Comparison of ENCODE assay signal across 22 cellular contexts in genomic region chr7:92976931-92977330, GRCh38.
DNase-seq lines count a peak whose midpoint lies in the region; ATAC-seq, FAIRE-seq and TF ChIP-seq lines count a peak whose summit lies in the region.
"Had no signal": no experiment of that assay in that cellular context is flagged by ENCODE, and none has a peak within 500 bp of the region (broad histone marks: within the 10 kb centered on the region; RNA-seq: fewer than 3 reads in every experiment).

No MANE protein-coding gene starts in this region.

- H3F3A ChIP-seq in GM23248 (ENCODE audit: insufficient read depth) = peaks cover 6% of the 10 kb centered on the region; the same call in 1 of the 2 replicates

- H3K9ac ChIP-seq in GM23248 = no peak overlapping the region
- no peak overlapping the region for H3K9ac ChIP-seq in adipocyte (ENCODE audit: low read length)
- no peak overlapping the region for H3K9ac ChIP-seq in K562 (ENCODE audit: insufficient read depth in 1 of 2, low read depth in 2 of 2, low read length in 2 of 2)
- H3K9ac ChIP-seq: BLaER1 treated with 17β-estradiol and CSF1 and Interleukin-3, amounts not matched to agents 10 nM and 100 nM had no signal

- H3K27ac ChIP-seq in GM23248 = no peak overlapping the region
- H3K27ac ChIP-seq in K562 (ENCODE audit: extremely low read depth, low read depth, low read length) = no peak overlapping the region
- H3K27ac ChIP-seq in heart right ventricle = no peak overlapping the region
- H3K27ac ChIP-seq: A549; BLaER1 treated with 17β-estradiol and CSF1 and Interleukin-3, amounts not matched to agents 10 nM and 100 nM; C4-2B had no signal

- no peaks in the 10 kb centered on the region for H3K9me2 ChIP-seq in GM23248 (ENCODE audit: insufficient read depth)

- H3K4me1 ChIP-seq in GM23248 (ENCODE audit: insufficient read depth) = peaks cover 20% of the 10 kb centered on the region
- H3K4me1 ChIP-seq in adipocyte (ENCODE audit: control insufficient read depth, insufficient read depth, low read length) = no peaks in the 10 kb centered on the region
- no peaks in the 10 kb centered on the region for H3K4me1 ChIP-seq in K562 (replicated peaks in 1 of 2; ENCODE audit: control insufficient read depth in 2 of 2, insufficient read depth in 2 of 2, low read length in 2 of 2)
- H3K4me1 ChIP-seq in heart right ventricle = no peaks in the 10 kb centered on the region
- H3K4me1 ChIP-seq: A549; BLaER1 treated with 17β-estradiol and CSF1 and Interleukin-3, amounts not matched to agents 10 nM and 100 nM; Caco-2 had no signal

- H3K4me3 ChIP-seq in GM23248 (no peak overlapping the region), adipocyte (ENCODE audit: low read length) (no peak overlapping the region), K562 (no peak overlapping the region), heart right ventricle (no peak overlapping the region)
- H3K4me3 ChIP-seq: A549; BLaER1 treated with 17β-estradiol and CSF1 and Interleukin-3, amounts not matched to agents 10 nM and 100 nM had no signal

- CTCF ChIA-PET in K562 (lab: Yijun Ruan, JAX; ENCODE audit: low intra/inter-chr PET ratio) = no interaction called here

- H3K4me2 ChIP-seq in GM23248 (ENCODE audit: unreplicated experiment) (no peak overlapping the region), K562 (ENCODE audit: insufficient read depth, low read length) (no peak overlapping the region)
- H3K4me2 ChIP-seq: A549; BLaER1 treated with 17β-estradiol and CSF1 and Interleukin-3, amounts not matched to agents 10 nM and 100 nM had no signal

- in situ Hi-C loops in GM23248 (cut with MboI) = no loop called here
- in situ Hi-C loops in K562 (cut with MboI) = no loop called here

- no peaks in the 10 kb centered on the region for H4K20me1 ChIP-seq in GM23248 (ENCODE audit: insufficient read depth)
- H4K20me1 ChIP-seq in K562 (replicated peaks; ENCODE audit: control insufficient read depth, insufficient read depth, low read length) = no peaks in the 10 kb centered on the region
- H4K20me1 ChIP-seq: BLaER1 treated with 17β-estradiol and CSF1 and Interleukin-3, amounts not matched to agents 10 nM and 100 nM had no signal

- FAIRE-seq in K562 (lab: Jason Lieb, UNC) = no peak
- FAIRE-seq: A549, D721Med, G401.6, GM12891, GM19239 had no signal

- 13 to 48% methylated on average over 1 of the region's 1 CpG for WGBS in GM23248 (ENCODE audit: low coverage in 1 of 2, low lambda C conversion rate in 2 of 2, missing lambda C conversion rate in 2 of 2), 2 experiments
- WGBS in K562 (ENCODE audit: insufficient coverage, low coverage, missing lambda C conversion rate) = 0% methylated on average over 1 of the region's 1 CpG
- WGBS in heart right ventricle, 2 donors = 85 to 88% methylated on average over 1 of the region's 1 CpG

- TF ChIP-seq CTCF in K562 (IDR thresholded peaks at IDR 0.05 in 2 of 3, conservative IDR thresholded peaks at IDR 0.05 in 1 of 3; ENCODE audit: insufficient read depth in 2 of 3, low read depth in 1 of 3, low read length in 3 of 3) (no peak), heart right ventricle (IDR thresholded peaks at IDR 0.05) (no peak)

- H3K79me2 ChIP-seq in GM23248 (ENCODE audit: insufficient read depth) (no peaks in the 10 kb centered on the region), K562 (ENCODE audit: control insufficient read depth, insufficient read depth, low read length) (no peaks in the 10 kb centered on the region)

- TF ChIP-seq POLR2A in K562 (conservative IDR thresholded peaks at IDR 0.05) = no peak

- TF ChIP-seq RAD21 in K562 (CRISPR knock-in tag; conservative IDR thresholded peaks at IDR 0.05 in 1 of 2, IDR thresholded peaks at IDR 0.05 in 1 of 2) = no peak

- H3K27me3 ChIP-seq in GM23248 (replicated peaks; ENCODE audit: insufficient read depth) (no peaks in the 10 kb centered on the region), adipocyte (replicated peaks; ENCODE audit: control insufficient read depth, insufficient read depth, low read length) (no peaks in the 10 kb centered on the region), K562 (ENCODE audit: control insufficient read depth in 2 of 2, insufficient read depth in 2 of 2, low read length in 2 of 2) (no peaks in the 10 kb centered on the region), heart right ventricle (no peaks in the 10 kb centered on the region)
- H3K27me3 ChIP-seq: BLaER1 treated with 17β-estradiol and CSF1 and Interleukin-3, amounts not matched to agents 10 nM and 100 nM had no signal

- no peak for ATAC-seq in K562
- no peak for ATAC-seq in heart right ventricle
- ATAC-seq: A549; CD8-positive, alpha-beta T cell had no signal

- POLR2A ChIA-PET in K562 (lab: Yijun Ruan, JAX) = interaction anchor here (0.6 kb wide), 1 partner anchor 303 kb away, joined by 4 read pairs; no protein-coding TSS in a partner anchor

- H3K36me3 ChIP-seq in GM23248 (ENCODE audit: low read depth) (no peaks in the 10 kb centered on the region), adipocyte (ENCODE audit: control insufficient read depth, insufficient read depth, low read length, severe bottlenecking) (no peaks in the 10 kb centered on the region), K562 (ENCODE audit: control insufficient read depth, insufficient read depth, low read length) (no peaks in the 10 kb centered on the region), heart right ventricle (no peaks in the 10 kb centered on the region)
- H3K36me3 ChIP-seq: BLaER1 treated with 17β-estradiol and CSF1 and Interleukin-3, amounts not matched to agents 10 nM and 100 nM had no signal

- TF ChIP-seq EP300 in K562 (IDR thresholded peaks at IDR 0.05; ENCODE audit: low read length) = no peak

- BruUV-seq in K562 (replicated peaks; lab: Mats Ljungman, UMichigan) = no TSS peak

- peaks cover 7% of the 10 kb centered on the region for H3K9me3 ChIP-seq in GM23248 (ENCODE audit: low read depth)
- peaks cover 59% of the 10 kb centered on the region for H3K9me3 ChIP-seq in adipocyte (ENCODE audit: control insufficient read depth, low read length)
- peaks cover 12% of the 10 kb centered on the region for H3K9me3 ChIP-seq in K562 (replicated peaks; ENCODE audit: control insufficient read depth, insufficient read depth, low read depth, low read length)
- H3K9me3 ChIP-seq in heart right ventricle = peaks cover 0 to 67% (median 32%) of the 10 kb centered on the region in 11 donors

- DNase-seq in GM23248 (peak; percentile 36), adipocyte (ENCODE audit: low read depth) (peak; percentile 10), K562 (ENCODE audit: extremely low read depth in 1 of 4, low spot score in 3 of 4) (no peak), heart right ventricle (no peak), cortex of kidney (lab: John Stamatoyannopoulos, UW) (no peak), NCI-H524 (lab: John Stamatoyannopoulos, UW) (no peak)
- DNase-seq in activated CD4-positive, alpha-beta T cell treated with anti-CD3 and anti-CD28 coated beads, Interleukin-2, amount 50 U/mL, for 4 hours = no peak
- DNase-seq: 8988T; AML-193; Caco-2; Calu3; CD4-positive, alpha-beta T cell; CD8-positive, alpha-beta T cell; DMS79 treated with DMSO at 0.1 percent for 48 hours; GF-D8 had no signal

- intact Hi-C loops in K562 (cut with micrococcal nuclease) (no loop called here), heart right ventricle (cut with DNase I) (loop anchor here in 1 of 10 donors (10.0 kb wide), 1 partner anchor 78 kb away; no protein-coding TSS in a partner anchor)

- H2AFZ ChIP-seq in GM23248 (no peak overlapping the region), K562 (ENCODE audit: low read depth, low read length) (no peak overlapping the region)

- H3K9me1 ChIP-seq in K562 (ENCODE audit: control insufficient read depth, insufficient read depth, low read length) = no peaks in the 10 kb centered on the region

TF ChIP-seq in K562, 482 proteins besides CTCF, POLR2A, EP300 and RAD21 (continues in another document):
- peak in 1 of 2 experiments; percentile 41; a peak in 1 of 4 replicates for TF ChIP-seq TRIM24 (IDR thresholded peaks at IDR 0.05)
- no peak for TF ChIP-seq HMGXB4 (CRISPR knock-in tag; IDR thresholded peaks at IDR 0.05)
- TF ChIP-seq FOXO4 (CRISPR knock-in tag; IDR thresholded peaks at IDR 0.05) = no peak
- TF ChIP-seq NR3C1 (CRISPR knock-in tag; IDR thresholded peaks at IDR 0.05) = no peak
- no peak for TF ChIP-seq PCBP1 (IDR thresholded peaks at IDR 0.05; ENCODE audit: low read depth, low read length, poor library complexity, severe bottlenecking)
- TF ChIP-seq TRIM28 (IDR thresholded peaks at IDR 0.05) = peak; percentile 73; the same call in 1 of the 2 replicates
- TF ChIP-seq NFRKB (IDR thresholded peaks at IDR 0.05; ENCODE audit: low read depth) = no peak
- 0 out of 2 replicates have a peak, but pooled peaks have one; percentile 56 for TF ChIP-seq CBX5 (IDR thresholded peaks at IDR 0.05; ENCODE audit: borderline replicate concordance, low read depth)
- TF ChIP-seq NRF1 (conservative IDR thresholded peaks at IDR 0.05 in 1 of 2, IDR thresholded peaks at IDR 0.05 in 1 of 2) = no peak
- no peak for TF ChIP-seq RBM17 (IDR thresholded peaks at IDR 0.05; ENCODE audit: borderline replicate concordance, low read depth, low read length)
- peak; percentile 99 for TF ChIP-seq ZNF324 (CRISPR knock-in tag; IDR thresholded peaks at IDR 0.05)

Comparison
In these comparisons a context has a peak if more than half of its experiments do, and no peak if none do; other contexts are left out.
1. DNase-seq: peak in GM23248 (single experiment) and adipocyte (single experiment); none in K562 (0 of 4), heart right ventricle (0 of 2), cortex of kidney (single experiment), NCI-H524 (0 of 2) and activated CD4-positive, alpha-beta T cell treated with anti-CD3 and anti-CD28 coated beads, Interleukin-2, amount 50 U/mL, for 4 hours (0 of 2).